ENCODE assay signal across 2 cellular contexts in the genomic region with DNA sequence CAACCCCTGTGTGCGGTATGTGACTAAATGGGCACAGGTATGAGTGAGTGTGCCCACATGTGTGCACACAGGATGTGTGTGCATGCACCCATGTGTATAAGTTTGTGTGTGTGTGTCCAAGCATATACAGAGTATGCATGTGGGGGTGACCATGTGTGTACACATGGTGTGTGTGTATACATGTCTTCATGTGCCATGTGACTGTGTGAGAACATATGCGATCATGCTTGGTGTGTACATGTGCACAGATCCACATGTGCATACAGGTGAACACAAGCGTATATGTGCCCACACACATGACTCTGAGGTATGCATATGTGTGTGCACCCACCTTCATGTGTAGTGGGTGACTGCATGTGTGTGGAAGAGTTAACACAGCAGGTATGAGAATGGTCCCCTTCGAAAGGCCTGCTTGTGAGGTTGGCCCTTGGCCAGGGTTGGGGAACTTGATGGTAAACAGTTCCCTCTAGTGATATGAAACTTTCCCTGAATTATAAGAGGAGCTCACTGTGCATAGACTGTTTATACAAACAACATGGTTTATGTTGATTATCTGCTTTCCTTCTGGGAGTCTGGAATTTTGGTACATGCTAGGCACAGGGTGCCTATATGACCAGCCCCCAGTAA.
A peak's percentile ranks its signal among the peaks of the same experiment; 100 is the strongest.
TF ChIP-seq lines count a peak whose summit lies in the region.

No MANE protein-coding gene starts in this region.

TF ChIP-seq in Ishikawa, 13 proteins besides CTCF, POLR2A, EP300 and RAD21:
- TF ChIP-seq NFIC (IDR thresholded peaks at IDR 0.05) (peak; percentile 24; the same call in 1 of the 2 replicates), CEBPB (IDR thresholded peaks at IDR 0.05) (no peak)
TF ChIP-seq in Ishikawa: peak in this region for 1.

TF ChIP-seq in endothelial cell of umbilical vein, 7 proteins besides CTCF, POLR2A, EP300 and RAD21:
- TF ChIP-seq, protein P1, sequence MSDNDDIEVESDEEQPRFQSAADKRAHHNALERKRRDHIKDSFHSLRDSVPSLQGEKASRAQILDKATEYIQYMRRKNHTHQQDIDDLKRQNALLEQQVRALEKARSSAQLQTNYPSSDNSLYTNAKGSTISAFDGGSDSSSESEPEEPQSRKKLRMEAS (IDR thresholded peaks at IDR 0.05; ENCODE audit: insufficient read depth, insufficient read length): peak; percentile 65
- no peak for TF ChIP-seq MYC (IDR thresholded peaks at IDR 0.05; ENCODE audit: low read depth, low read length)
TF ChIP-seq in endothelial cell of umbilical vein: peak in this region for 1.
